Comparison of ENCODE assay signal across 9 cellular contexts in the genomic region with DNA sequence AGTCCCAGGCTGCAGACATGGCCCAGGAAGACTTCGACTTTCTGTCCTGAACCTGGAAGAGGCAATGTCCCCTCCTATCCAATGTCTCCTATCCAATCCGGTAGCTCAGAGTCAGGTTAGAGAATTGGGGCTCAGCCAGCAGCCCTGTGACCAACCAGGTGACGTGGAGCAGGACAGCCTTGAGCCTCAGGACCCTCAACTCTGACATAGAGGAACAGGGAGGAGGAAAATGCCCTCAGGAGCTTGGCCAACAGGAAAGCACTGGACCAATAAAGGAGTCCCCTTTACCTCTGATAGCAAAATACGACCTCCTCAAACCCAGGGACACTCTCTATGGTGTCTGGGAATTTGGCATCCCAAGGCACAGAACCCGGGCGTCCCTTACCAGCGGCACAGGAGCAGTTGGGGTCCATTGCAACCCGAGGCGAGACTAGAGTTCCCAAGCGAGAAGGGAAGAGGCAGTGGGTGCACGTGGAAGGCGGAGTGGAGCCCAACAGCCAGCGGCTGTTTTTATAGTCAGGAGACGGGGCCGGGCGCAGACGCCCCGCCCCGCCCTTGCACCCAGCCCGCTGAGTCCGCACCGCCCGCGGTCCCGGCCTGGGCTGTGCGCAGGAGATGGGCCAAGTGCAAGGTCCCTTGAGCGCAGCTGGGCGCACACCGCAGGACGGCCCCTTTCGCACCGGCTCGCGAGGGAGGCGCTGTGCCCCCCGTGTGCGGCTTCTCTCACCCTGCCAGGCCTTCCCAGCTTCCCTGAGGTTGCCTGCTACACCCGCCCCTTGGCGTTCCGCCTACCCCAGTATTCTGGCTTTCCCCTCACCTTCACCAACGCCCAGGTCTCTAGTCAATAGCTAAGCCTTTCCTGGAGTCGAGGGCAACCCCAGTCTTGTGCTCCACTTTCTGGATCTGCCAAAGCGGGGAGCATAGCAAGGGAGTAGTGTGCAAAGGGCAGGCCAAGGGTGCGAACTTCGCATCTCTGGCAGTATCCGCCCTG. TPM values are rescaled to one million over a fixed set of nuclear protein-coding genes. Genes with fewer than 3 reads are reported as not detected.
DNase-seq lines count a peak whose midpoint lies in the region; ATAC-seq and TF ChIP-seq lines count a peak whose summit lies in the region.
"Had no signal": no experiment of that assay in that cellular context is flagged by ENCODE, and none has a peak within 500 bp of the region (broad histone marks: within the 10 kb centered on the region; RNA-seq: fewer than 3 reads in every experiment).

A gene (minus strand): TSS at position 485 of the 991 bp plus-strand sequence. CDS start 72 bp downstream, at position 413.

- H3K9me3 ChIP-seq in BLaER1 = no peaks in the 10 kb centered on the region
- no peaks in the 10 kb centered on the region for H3K9me3 ChIP-seq in colonic mucosa
- no peaks in the 10 kb centered on the region for H3K9me3 ChIP-seq in mucosa of stomach (ENCODE audit: control insufficient read depth, low read length)

- H3K36me3 ChIP-seq in BLaER1 (no peaks in the 10 kb centered on the region), colonic mucosa (no peaks in the 10 kb centered on the region), mucosa of stomach (ENCODE audit: control insufficient read depth, insufficient read depth, low read length) (no peaks in the 10 kb centered on the region)

- H3K27ac ChIP-seq in BLaER1 = no peak within 1 kb of the TSS
- no peak within 1 kb of the TSS for H3K27ac ChIP-seq in colonic mucosa
- H3K27ac ChIP-seq: SK-N-MC had no signal

- peak within 1 kb of the TSS; percentile 76 for H3K4me2 ChIP-seq in BLaER1

- H3K4me1 ChIP-seq in BLaER1 (peaks cover 44% of the 10 kb centered on the region), colonic mucosa (no peaks in the 10 kb centered on the region), mucosa of stomach (ENCODE audit: control insufficient read depth, insufficient read depth, low read length) (peaks cover 27% of the 10 kb centered on the region)

- no peak for TF ChIP-seq CTCF in colonic mucosa (IDR thresholded peaks at IDR 0.05)

- DNase-seq in NCI-H510A treated with DMSO at 0.1 percent for 48 hours (lab: John Stamatoyannopoulos, UW) (peak; percentile 67), colonic mucosa (peak; percentile 80), HCEC 1CT (no peak), islet precursor cell (no peak)

- H3K4me3 ChIP-seq in BLaER1 (peak within 1 kb of the TSS; percentile 34), colonic mucosa (peak within 1 kb of the TSS; percentile 20), mucosa of stomach (ENCODE audit: low read length) (peak within 1 kb of the TSS; percentile 69)
- H3K4me3 ChIP-seq: SK-N-MC had no signal

- H3K9ac ChIP-seq in BLaER1 = no peak within 1 kb of the TSS
- peak within 1 kb of the TSS; percentile 63 to 83 for H3K9ac ChIP-seq in colonic mucosa (ENCODE audit: low read depth in 2 of 2, low read length in 2 of 2)
- peak within 1 kb of the TSS; percentile 96 for H3K9ac ChIP-seq in mucosa of stomach (ENCODE audit: low read length)

- intact Hi-C loops in colonic mucosa (cut with DNase I) = no loop called here

- H3K27me3 ChIP-seq in BLaER1 = peaks cover 100% of the 10 kb centered on the region
- peaks cover 42% of the 10 kb centered on the region for H3K27me3 ChIP-seq in colonic mucosa
- peaks cover 39% of the 10 kb centered on the region for H3K27me3 ChIP-seq in mucosa of stomach (ENCODE audit: control insufficient read depth, insufficient read depth, low read length)

- peaks cover 39% of the 10 kb centered on the region for H4K20me1 ChIP-seq in BLaER1

- no peak for ATAC-seq in GM18520 (IDR thresholded peaks at IDR 0.05; ENCODE audit: unreplicated experiment)
- no peak for ATAC-seq in HG03442 (IDR thresholded peaks at IDR 0.05; ENCODE audit: unreplicated experiment)

RNA-seq across cellular contexts. Expression of the gene that starts here (rescaled TPM):
- 100 to 1,000 TPM; 243 to 995 TPM for total RNA-seq in colonic mucosa

Comparison
In these comparisons a context has a peak if more than half of its experiments do, and no peak if none do; other contexts are left out.
1. DNase-seq: peak in NCI-H510A treated with DMSO at 0.1 percent for 48 hours (single experiment) and colonic mucosa (single experiment); none in HCEC 1CT (single experiment) and islet precursor cell (single experiment).
2. Peak in every context shown above with its lines, with median percentiles within 50 percentile points of each other: H3K4me3 ChIP-seq.